Comparison of ENCODE assay signal across 18 cellular contexts in the genomic region with DNA sequence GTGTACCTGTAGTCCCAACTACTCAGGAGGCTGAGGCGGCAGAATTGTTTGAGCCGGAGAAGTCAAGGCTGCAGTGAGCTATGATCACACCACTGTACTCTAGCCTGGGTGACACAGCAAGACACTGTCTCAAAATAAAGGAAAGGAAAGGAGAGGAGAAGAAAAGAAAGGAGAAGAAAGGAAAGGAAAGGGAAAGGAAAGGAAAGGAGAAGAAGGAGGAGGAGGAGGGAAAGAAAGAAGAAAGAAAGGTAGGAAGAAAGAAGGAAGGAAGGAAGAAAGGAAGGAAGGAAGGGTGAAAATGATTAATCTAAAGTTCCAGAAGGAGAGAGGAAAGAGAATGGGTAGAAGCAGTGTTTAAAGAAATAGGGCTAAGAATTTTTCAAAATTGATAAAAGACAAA. TPM values are rescaled to one million over a fixed set of nuclear protein-coding genes. Genes with fewer than 3 reads are reported as not detected.
"Had no signal": no experiment of that assay in that cellular context is flagged by ENCODE, and none has a peak within 500 bp of the region (broad histone marks: within the 10 kb centered on the region; RNA-seq: fewer than 3 reads in every experiment).

No MANE protein-coding gene starts in this region.

- H3K9me3 Mint-ChIP-seq: activated naive CD8-positive, alpha-beta T cell treated with anti-CD3 and anti-CD28 coated beads, Interleukin-2, amount 10 ng/mL, durations not matched to agents 7 days and 5 days; activated T-cell treated with anti-CD3 and anti-CD28 coated beads, Interleukin-2, amount 50 U/mL, for 24 hours; activated T-helper 2 cell treated with anti-CD3 and anti-CD28 coated beads, Interferon-gamma antibody, Interleukin-2, Interleukin-4, amounts not matched to agents 10 μg/mL and 5 μg/mL and 100 μg/mL, durations not matched to agents 14 hours and 24 hours and 36 hours; naive thymus-derived CD8-positive, alpha-beta T cell; WTC11 had no signal

- H3K9me3 ChIP-seq: left ventricle myocardium inferior, ovary, upper lobe of left lung had no signal

- H3K36me3 ChIP-seq: left ventricle myocardium inferior, ovary, upper lobe of left lung had no signal

- H3K27me3 ChIP-seq: ovary, upper lobe of left lung had no signal

- H3K36me3 Mint-ChIP-seq: activated naive CD8-positive, alpha-beta T cell treated with anti-CD3 and anti-CD28 coated beads, Interleukin-2, amount 10 ng/mL, durations not matched to agents 7 days and 5 days; naive thymus-derived CD8-positive, alpha-beta T cell; WTC11 had no signal

- H3K4me3 ChIP-seq: ovary had no signal

- H3K27me3 Mint-ChIP-seq: activated T-cell treated with anti-CD3 and anti-CD28 coated beads, Interleukin-2, amount 50 U/mL, for 24 hours had no signal

- H3K27ac Mint-ChIP-seq: activated naive CD8-positive, alpha-beta T cell treated with anti-CD3 and anti-CD28 coated beads, Interleukin-2, amount 10 ng/mL, durations not matched to agents 7 days and 5 days; activated T-cell treated with anti-CD3 and anti-CD28 coated beads, Interleukin-2, amount 50 U/mL, for 24 hours; activated T-helper 2 cell treated with anti-CD3 and anti-CD28 coated beads, Interferon-gamma antibody, Interleukin-2, Interleukin-4, amounts not matched to agents 10 μg/mL and 5 μg/mL and 100 μg/mL, durations not matched to agents 14 hours and 24 hours and 36 hours; WTC11 had no signal

- H3K27ac ChIP-seq: left ventricle myocardium inferior, ovary had no signal

- ATAC-seq: naive thymus-derived CD8-positive, alpha-beta T cell; right cardiac atrium; WTC11 had no signal

- H3K4me3 Mint-ChIP-seq: WTC11 had no signal

- DNase-seq: activated naive CD4-positive, alpha-beta T cell; activated naive CD8-positive, alpha-beta T cell treated with anti-CD3 and anti-CD28 coated beads, Interleukin-2, amount 10 ng/mL, durations not matched to agents 7 days and 5 days; amniotic stem cell; cerebellar nuclear complex; cortex of kidney; kidney glomerular epithelial cell; left ventricle myocardium inferior; naive thymus-derived CD8-positive, alpha-beta T cell; ovary; right cardiac atrium; stimulated activated CD4-positive, alpha-beta T cell treated with anti-CD3 and anti-CD28 coated beads, Interleukin-1b, Interleukin-23, amount 100 ng/mL, for 48 hours; T-helper 9 cell; upper lobe of left lung had no signal

RNA-seq across cellular contexts. Expression of a gene that starts 12.2 kb away (rescaled TPM):
- total RNA-seq: activated T-helper 2 cell treated with anti-CD3 and anti-CD28 coated beads, Interferon-gamma antibody, Interleukin-2, Interleukin-4, amounts not matched to agents 10 μg/mL and 5 μg/mL and 100 μg/mL, durations not matched to agents 14 hours and 24 hours and 36 hours; left ventricle myocardium inferior; skeletal muscle tissue; T-helper 1 cell treated with Interleukin-12 subunit alpha and Interleukin-12 subunit beta and Interleukin-4 antibody, amounts not matched to agents 30 ng/mL and 1 ng/mL, for 36 hours had no signal
- polyA plus RNA-seq: naive thymus-derived CD8-positive, alpha-beta T cell had no signal
